Comparison of ENCODE assay signal across 24 cellular contexts in the genomic region with DNA sequence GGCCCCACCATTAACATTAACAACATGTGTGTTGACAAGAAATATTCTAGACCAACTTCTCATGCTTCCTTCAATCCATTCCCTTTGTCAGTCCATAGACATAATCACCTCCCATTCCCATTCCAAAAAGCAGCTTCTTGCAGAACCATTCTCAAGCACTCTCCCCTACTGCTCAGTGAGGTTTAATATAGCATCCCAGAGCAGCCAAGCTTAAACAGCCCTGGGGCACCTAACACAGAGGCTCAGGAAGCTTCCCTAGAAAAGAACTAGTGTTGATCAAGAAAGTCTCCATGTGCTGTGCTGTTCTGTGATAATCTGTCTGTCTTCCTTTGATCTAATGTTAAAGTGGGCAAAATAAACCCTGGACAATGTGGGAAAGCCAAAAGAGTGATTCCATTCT.
"Had no signal": no experiment of that assay in that cellular context is flagged by ENCODE, and none has a peak within 500 bp of the region (broad histone marks: within the 10 kb centered on the region; RNA-seq: fewer than 3 reads in every experiment).

No MANE protein-coding gene starts in this region.

- H3K4me3 Mint-ChIP-seq: activated naive CD8-positive, alpha-beta T cell treated with anti-CD3 and anti-CD28 coated beads for 36 hours; natural killer cell; stimulated activated memory B cell treated with anti-CD40 and anti-IgM and Interleukin-4, amounts not matched to agents 10 μg/mL and 1 μg/mL and 100 μg/mL, for 72 hours; stimulated activated naive CD8-positive, alpha-beta T cell treated with anti-CD3 and anti-CD28 coated beads, Interleukin-15, amount 100 ng/mL, for 72 hours; T-helper 2 cell treated with Interferon-gamma antibody and Interleukin-4, amounts not matched to agents 5 μg/mL and 100 μg/mL, for 36 hours; type B pancreatic cell had no signal

- H3K4me1 Mint-ChIP-seq: activated naive CD8-positive, alpha-beta T cell treated with anti-CD3 and anti-CD28 coated beads for 36 hours; natural killer cell; stimulated activated memory B cell treated with anti-CD40 and anti-IgM and Interleukin-4, amounts not matched to agents 10 μg/mL and 1 μg/mL and 100 μg/mL, for 72 hours; stimulated activated naive CD8-positive, alpha-beta T cell treated with anti-CD3 and anti-CD28 coated beads, Interleukin-15, amount 100 ng/mL, for 72 hours had no signal

- DNase-seq: activated CD4-positive, alpha-beta T cell treated with anti-CD3 and anti-CD28 coated beads for 4 hours; activated CD4-positive, alpha-beta T cell treated with anti-CD3 and anti-CD28 coated beads, Interleukin-2, amount 50 U/mL, for 4 hours; activated effector memory CD4-positive, alpha-beta T cell treated with Interleukin-2 at 50 U/mL for 16 hours; activated naive CD4-positive, alpha-beta T cell treated with Interleukin-2 at 50 U/mL for 16 hours; activated naive CD8-positive, alpha-beta T cell treated with anti-CD3 and anti-CD28 coated beads for 36 hours; adrenal gland; brain microvascular endothelial cell; dorsolateral prefrontal cortex; effector memory CD4-positive, alpha-beta T cell; gastrocnemius medialis; left lung; lower lobe of right lung; mesendoderm; natural killer cell; stimulated activated CD4-positive, alpha-beta T cell treated with anti-CD3 and anti-CD28 coated beads, Interleukin-1b, Interleukin-23, amount 100 ng/mL, for 48 hours; stimulated activated CD4-positive, alpha-beta T cell treated with anti-CD3 and anti-CD28 coated beads, Interleukin-4, amount 100 ng/mL, for 4 hours; stimulated activated CD8-positive, alpha-beta memory T cell treated with anti-CD3 and anti-CD28 coated beads, Interleukin-4, amount 100 ng/mL, for 48 hours; stimulated activated naive CD8-positive, alpha-beta T cell treated with anti-CD3 and anti-CD28 coated beads, Interleukin-15, amount 100 ng/mL, for 72 hours; substantia nigra; T-helper 1 cell; uterus had no signal

- H3K9me3 Mint-ChIP-seq: activated naive CD8-positive, alpha-beta T cell treated with anti-CD3 and anti-CD28 coated beads for 36 hours; natural killer cell; stimulated activated memory B cell treated with anti-CD40 and anti-IgM and Interleukin-4, amounts not matched to agents 10 μg/mL and 1 μg/mL and 100 μg/mL, for 72 hours; stimulated activated naive CD8-positive, alpha-beta T cell treated with anti-CD3 and anti-CD28 coated beads, Interleukin-15, amount 100 ng/mL, for 72 hours; T-helper 2 cell treated with Interferon-gamma antibody and Interleukin-4, amounts not matched to agents 5 μg/mL and 100 μg/mL, for 36 hours; type B pancreatic cell had no signal

- ATAC-seq: gastrocnemius medialis; left lung; lower lobe of right lung; natural killer cell; stimulated activated memory B cell treated with anti-CD40 and anti-IgM and Interleukin-4, amounts not matched to agents 10 μg/mL and 1 μg/mL and 100 μg/mL, for 72 hours; stimulated activated naive CD8-positive, alpha-beta T cell treated with anti-CD3 and anti-CD28 coated beads, Interleukin-15, amount 100 ng/mL, for 72 hours had no signal

- H3K27ac Mint-ChIP-seq: activated naive CD8-positive, alpha-beta T cell treated with anti-CD3 and anti-CD28 coated beads for 36 hours; natural killer cell; stimulated activated memory B cell treated with anti-CD40 and anti-IgM and Interleukin-4, amounts not matched to agents 10 μg/mL and 1 μg/mL and 100 μg/mL, for 72 hours; stimulated activated naive CD8-positive, alpha-beta T cell treated with anti-CD3 and anti-CD28 coated beads, Interleukin-15, amount 100 ng/mL, for 72 hours; T-helper 2 cell treated with Interferon-gamma antibody and Interleukin-4, amounts not matched to agents 5 μg/mL and 100 μg/mL, for 36 hours; type B pancreatic cell had no signal

- H3K36me3 Mint-ChIP-seq: activated naive CD8-positive, alpha-beta T cell treated with anti-CD3 and anti-CD28 coated beads for 36 hours; natural killer cell; stimulated activated memory B cell treated with anti-CD40 and anti-IgM and Interleukin-4, amounts not matched to agents 10 μg/mL and 1 μg/mL and 100 μg/mL, for 72 hours; type B pancreatic cell had no signal
